In genomic region chr5:122704247-122705036, GRCh38 we compare ENCODE assay signal across 1 cellular context.
TF ChIP-seq lines count a peak whose summit lies in the region.

No MANE protein-coding gene starts in this region.

TF ChIP-seq in IMR-90, 13 proteins besides CTCF, POLR2A, EP300 and RAD21 (continued from another document):
- TF ChIP-seq, protein P1, sequence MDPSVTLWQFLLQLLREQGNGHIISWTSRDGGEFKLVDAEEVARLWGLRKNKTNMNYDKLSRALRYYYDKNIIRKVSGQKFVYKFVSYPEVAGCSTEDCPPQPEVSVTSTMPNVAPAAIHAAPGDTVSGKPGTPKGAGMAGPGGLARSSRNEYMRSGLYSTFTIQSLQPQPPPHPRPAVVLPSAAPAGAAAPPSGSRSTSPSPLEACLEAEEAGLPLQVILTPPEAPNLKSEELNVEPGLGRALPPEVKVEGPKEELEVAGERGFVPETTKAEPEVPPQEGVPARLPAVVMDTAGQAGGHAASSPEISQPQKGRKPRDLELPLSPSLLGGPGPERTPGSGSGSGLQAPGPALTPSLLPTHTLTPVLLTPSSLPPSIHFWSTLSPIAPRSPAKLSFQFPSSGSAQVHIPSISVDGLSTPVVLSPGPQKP (IDR thresholded peaks at IDR 0.05; ENCODE audit: borderline replicate concordance, low read depth, low read length): no peak
- TF ChIP-seq MAFK (IDR thresholded peaks at IDR 0.05; ENCODE audit: low read depth, low read length) (peak; percentile 77), CHD1 (IDR thresholded peaks at IDR 0.05; ENCODE audit: low read depth, low read length) (no peak)
